In the genomic region with DNA sequence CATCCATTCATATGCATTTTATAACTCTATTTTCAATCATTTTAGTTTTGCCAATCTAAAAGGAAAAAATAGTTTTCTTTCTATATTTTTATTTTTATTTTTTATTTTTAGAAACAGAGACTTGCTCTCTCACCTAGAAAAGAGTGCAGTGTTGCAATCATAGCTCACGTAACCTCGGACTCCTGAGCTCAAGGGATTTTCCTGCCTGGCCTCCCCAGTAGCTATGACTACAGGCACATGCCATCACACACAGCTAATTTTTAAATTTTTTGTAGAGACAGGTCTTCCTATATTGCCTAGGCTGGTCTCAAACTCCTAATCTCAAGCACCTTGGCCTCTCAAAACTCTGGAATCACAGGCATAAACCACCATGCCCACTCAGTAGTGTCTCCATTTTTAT, we compare ENCODE assay signal across 26 cellular contexts.
"Had no signal": no experiment of that assay in that cellular context is flagged by ENCODE, and none has a peak within 500 bp of the region (broad histone marks: within the 10 kb centered on the region; RNA-seq: fewer than 3 reads in every experiment).

No MANE protein-coding gene starts in this region.

- H3K27me3 ChIP-seq: dorsolateral prefrontal cortex, gastroesophageal sphincter, heart left ventricle, tibial nerve, upper lobe of left lung had no signal

- H3K4me1 ChIP-seq: gastroesophageal sphincter, heart left ventricle, lower lobe of right lung, prostate gland, tibial nerve, upper lobe of left lung had no signal

- DNase-seq: dorsolateral prefrontal cortex; effector CD8-positive, alpha-beta T cell; endodermal cell; foreskin fibroblast; heart left ventricle; hippocampal formation; immature natural killer cell; left ventricle myocardium superior; lower lobe of right lung; naive thymus-derived CD8-positive, alpha-beta T cell; nephron progenitor cell; nucleus accumbens; right cardiac atrium; stimulated activated CD4-positive, alpha-beta T cell treated with anti-CD3 and anti-CD28 coated beads, Interleukin-15, amount 100 ng/mL, for 24 hours; stimulated activated CD4-positive, alpha-beta T cell treated with anti-CD3 and anti-CD28 coated beads, Interleukin-2, amount 100 ng/mL, for 48 hours; stimulated activated naive B cell treated with anti-CD40 and anti-IgM and Interleukin-4, amounts not matched to agents 10 μg/mL and 1 μg/mL and 100 μg/mL, for 72 hours; upper lobe of left lung had no signal

- H3K36me3 ChIP-seq: gastroesophageal sphincter, heart left ventricle, lower lobe of right lung, prostate gland, thoracic aorta, tibial nerve, upper lobe of left lung had no signal

- H3K27ac ChIP-seq: dorsolateral prefrontal cortex, epithelial cell of prostate, gastroesophageal sphincter, heart left ventricle, lower lobe of right lung, prostate gland, skin epidermis, thoracic aorta, tibial nerve, upper lobe of left lung had no signal

- ATAC-seq: esophagus mucosa; gastroesophageal sphincter; heart left ventricle; left ventricle myocardium superior; lower lobe of right lung; naive thymus-derived CD8-positive, alpha-beta T cell; right cardiac atrium; stimulated activated naive B cell treated with anti-CD40 and anti-IgM and Interleukin-4, amounts not matched to agents 10 μg/mL and 1 μg/mL and 100 μg/mL, for 72 hours had no signal

- FAIRE-seq: keratinocyte, urothelium cell line had no signal

- H3K9me3 ChIP-seq: gastroesophageal sphincter, lower lobe of right lung, prostate gland, thoracic aorta, tibial nerve, upper lobe of left lung had no signal

- H3K4me3 ChIP-seq: dorsolateral prefrontal cortex, gastroesophageal sphincter, heart left ventricle, lower lobe of right lung, prostate gland, skin epidermis, thoracic aorta, tibial nerve, upper lobe of left lung had no signal
